8 cellular contexts compared by ENCODE assay signal in genomic region chr15:49235446-49236207, GRCh38.
A peak's percentile ranks its signal among the peaks of the same experiment; 100 is the strongest.
DNase-seq lines count a peak whose midpoint lies in the region; ATAC-seq, FAIRE-seq and TF ChIP-seq lines count a peak whose summit lies in the region.

No MANE protein-coding gene starts in this region.

- peaks cover 15% of the 10 kb centered on the region for H3K4me1 Mint-ChIP-seq in T-helper 17 cell

- TF ChIP-seq POLR2A in NB4 (IDR thresholded peaks at IDR 0.05; ENCODE audit: extremely low read depth, insufficient read length) = no peak

- no peak overlapping the region for H3K27ac Mint-ChIP-seq in T-helper 17 cell

- H3K9ac ChIP-seq in kidney (ENCODE audit: low read length in 2 of 2) = no peak overlapping the region

- H3K4me1 ChIP-seq in kidney (ENCODE audit: control insufficient read depth in 1 of 2, insufficient read depth in 1 of 2, low read depth in 1 of 2, low read length in 2 of 2) = peaks cover 0 to 20% of the 10 kb centered on the region in 2 donors

- intact Hi-C loops in Right ventricle myocardium inferior (cut with DNase I) (loop anchor here (1.0 to 10.0 kb wide), 5 partner anchors 187 to 912 kb away; no protein-coding TSS in a partner anchor), cardiac septum (cut with DNase I) (loop anchor here (2.0 to 10.0 kb wide), 3 partner anchors 185 to 909 kb away; no protein-coding TSS in a partner anchor), kidney (cut with DNase I) (loop anchor here (10.0 kb wide), 1 partner anchor 189 kb away; the partner anchor contains the start of gene FGF7)

- DNase-seq in Right ventricle myocardium inferior (ENCODE audit: missing footprints) (no peak), cardiac septum (ENCODE audit: low spot score) (no peak), NB4 (ENCODE audit: low read depth) (peak; percentile 88), T-helper 17 cell (peak in 1 of 3 donors; percentile 30), T47D (ENCODE audit: low read depth in 1 of 2, low spot score in 1 of 2) (peak; percentile 23 to 73), kidney (no peak)
- peak; percentile 6 for DNase-seq in stimulated activated CD4-positive, alpha-beta T cell treated with anti-CD3 and anti-CD28 coated beads, Interleukin-2, amount 100 ng/mL, for 4 hours (ENCODE audit: low read depth)

- H3K27ac ChIP-seq in kidney (ENCODE audit: low read depth in 2 of 2, low read length in 2 of 2) = no peak overlapping the region

- peaks cover 3 to 4% of the 10 kb centered on the region in 2 donors for H3K36me3 ChIP-seq in kidney (ENCODE audit: control insufficient read depth in 1 of 2, insufficient read depth in 2 of 2, low read length in 2 of 2)

- in situ Hi-C loops in T47D (cut with HindIII; ENCODE audit: low pct_unique_long_range_greater_than_20kb, low sequenced_read_pairs) = no loop called here

- no peaks in the 10 kb centered on the region for H3K27me3 Mint-ChIP-seq in T-helper 17 cell

- H3K4me3 Mint-ChIP-seq in T-helper 17 cell = no peak overlapping the region

- FAIRE-seq in kidney (lab: Jason Lieb, UNC) = peak; percentile 87

- H3K36me3 Mint-ChIP-seq in T-helper 17 cell (ENCODE audit: low read depth) = peaks cover 14% of the 10 kb centered on the region

- ATAC-seq in Right ventricle myocardium inferior (peak; percentile 85), HG02571 (IDR thresholded peaks at IDR 0.05; ENCODE audit: unreplicated experiment) (peak; percentile 84), T-helper 17 cell (peak; percentile 72)

- TF ChIP-seq CTCF in NB4 (IDR thresholded peaks at IDR 0.05; ENCODE audit: low read depth, low read length) (peak; percentile 52), kidney (IDR thresholded peaks at IDR 0.05; ENCODE audit: borderline replicate concordance, extremely low read depth, insufficient read depth) (peak; percentile 76)

- H3K9me3 ChIP-seq in T-helper 17 cell (ENCODE audit: control insufficient read depth, low read length, poor library complexity, severe bottlenecking) (peaks cover 2% of the 10 kb centered on the region), kidney (ENCODE audit: control insufficient read depth in 1 of 2, low read length in 2 of 2) (no peaks in the 10 kb centered on the region)

- H3K4me3 ChIP-seq in NB4 (ENCODE audit: low read depth, low read length) (no peak overlapping the region), kidney (ENCODE audit: low read length in 2 of 2) (no peak overlapping the region)

Comparison
In these comparisons a context has a peak if more than half of its experiments do, and no peak if none do; other contexts are left out.
1. DNase-seq: peak in NB4 (single experiment), T47D (2 of 2) and stimulated activated CD4-positive, alpha-beta T cell treated with anti-CD3 and anti-CD28 coated beads, Interleukin-2, amount 100 ng/mL, for 4 hours (single experiment); none in Right ventricle myocardium inferior (single experiment), cardiac septum (single experiment) and kidney (single experiment).
2. Peak in every context shown above with its lines, with median percentiles within 50 percentile points of each other: ATAC-seq.